In the genomic region with DNA sequence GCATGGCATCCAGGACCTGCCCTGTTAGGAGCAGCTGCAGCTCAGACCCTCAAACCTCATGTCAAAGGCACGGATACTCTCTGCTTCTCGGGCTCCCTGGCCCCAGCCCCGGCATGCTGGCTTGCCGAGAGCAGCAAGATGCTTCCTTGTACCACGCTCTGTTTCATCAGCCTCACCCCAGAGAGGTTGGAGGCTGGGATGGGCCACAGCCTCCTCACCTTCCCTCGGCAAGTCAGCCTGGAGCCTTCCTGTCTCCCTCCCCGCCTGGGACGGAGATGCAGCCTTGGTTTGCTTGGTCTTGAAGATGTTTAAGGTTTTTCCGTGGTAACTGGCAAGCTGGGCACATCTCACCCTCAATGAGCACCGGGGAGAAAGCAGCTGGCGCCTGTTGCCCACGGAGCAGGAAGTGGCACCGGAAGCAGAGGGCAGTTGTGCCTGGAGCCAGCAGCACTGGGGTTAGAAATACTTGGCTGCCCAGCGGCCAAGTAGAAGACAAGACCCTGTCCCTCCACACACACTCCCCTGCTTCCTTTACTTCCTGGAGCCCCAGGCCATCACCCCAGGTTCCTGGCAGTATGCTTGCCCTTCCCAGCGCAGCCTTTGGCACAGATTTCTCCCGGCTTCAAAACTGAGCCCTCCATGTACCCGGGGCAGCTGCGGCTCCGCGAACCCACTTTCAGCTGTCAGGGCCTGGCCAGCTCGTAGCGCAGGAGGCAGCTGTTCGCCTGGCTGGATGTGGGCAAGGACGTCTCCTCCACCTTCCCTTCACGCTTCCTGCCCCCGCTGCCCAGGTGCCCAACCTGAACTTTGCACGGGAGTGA, we compare ENCODE assay signal across 1 cellular context.
TF ChIP-seq lines count a peak whose summit lies in the region.

No MANE protein-coding gene starts in this region.

TF ChIP-seq in HepG2, 621 proteins besides CTCF, POLR2A, EP300 and RAD21:
- TF ChIP-seq MEIS2 (CRISPR knock-in tag; IDR thresholded peaks at IDR 0.05) (no peak), SAFB2 (CRISPR knock-in tag; IDR thresholded peaks at IDR 0.05; ENCODE audit: borderline replicate concordance, low read depth) (no peak), HNRNPL (IDR thresholded peaks at IDR 0.05; ENCODE audit: low read depth, low read length) (peak; percentile 78; the same call in 1 of the 2 replicates)
- TF ChIP-seq, protein P1, sequence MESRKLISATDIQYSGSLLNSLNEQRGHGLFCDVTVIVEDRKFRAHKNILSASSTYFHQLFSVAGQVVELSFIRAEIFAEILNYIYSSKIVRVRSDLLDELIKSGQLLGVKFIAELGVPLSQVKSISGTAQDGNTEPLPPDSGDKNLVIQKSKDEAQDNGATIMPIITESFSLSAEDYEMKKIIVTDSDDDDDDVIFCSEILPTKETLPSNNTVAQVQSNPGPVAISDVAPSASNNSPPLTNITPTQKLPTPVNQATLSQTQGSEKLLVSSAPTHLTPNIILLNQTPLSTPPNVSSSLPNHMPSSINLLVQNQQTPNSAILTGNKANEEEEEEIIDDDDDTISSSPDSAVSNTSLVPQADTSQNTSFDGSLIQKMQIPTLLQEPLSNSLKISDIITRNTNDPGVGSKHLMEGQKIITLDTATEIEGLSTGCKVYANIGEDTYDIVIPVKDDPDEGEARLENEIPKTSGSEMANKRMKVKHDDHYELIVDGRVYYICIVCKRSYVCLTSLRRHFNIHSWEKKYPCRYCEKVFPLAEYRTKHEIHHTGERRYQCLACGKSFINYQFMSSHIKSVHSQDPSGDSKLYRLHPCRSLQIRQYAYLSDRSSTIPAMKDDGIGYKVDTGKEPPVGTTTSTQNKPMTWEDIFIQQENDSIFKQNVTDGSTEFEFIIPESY (CRISPR knock-in tag; IDR thresholded peaks at IDR 0.05): peak; percentile 15; the same call in 1 of the 2 replicates
